In genomic region chr20:48177058-48177457, GRCh38 we compare ENCODE assay signal across 28 cellular contexts.
"Had no signal": no experiment of that assay in that cellular context is flagged by ENCODE, and none has a peak within 500 bp of the region (broad histone marks: within the 10 kb centered on the region; RNA-seq: fewer than 3 reads in every experiment).

No MANE protein-coding gene starts in this region.

- DNase-seq: heart left ventricle; hypothalamus; immature natural killer cell; kidney; left colon; left lung; lower lobe of right lung; mammary epithelial cell; mesenchymal stem cell; naive thymus-derived CD8-positive, alpha-beta T cell; nephron progenitor cell; occipital lobe; right cardiac atrium; stimulated activated CD4-positive, alpha-beta T cell treated with anti-CD3 and anti-CD28 coated beads, Interleukin-12 subunit alpha, Interleukin-12 subunit beta, amount 100 ng/mL, for 4 hours; stimulated activated CD4-positive, alpha-beta T cell treated with anti-CD3 and anti-CD28 coated beads, Interleukin-15, amount 100 ng/mL, for 24 hours; stimulated activated CD4-positive, alpha-beta T cell treated with anti-CD3 and anti-CD28 coated beads, Interleukin-2, amount 100 ng/mL, for 24 hours; stimulated activated CD4-positive, alpha-beta T cell treated with anti-CD3 and anti-CD28 coated beads, Interleukin-4, amount 100 ng/mL, for 1 hour; stimulated activated naive B cell treated with anti-CD40 and anti-IgM and Interleukin-4, amounts not matched to agents 10 μg/mL and 1 μg/mL and 100 μg/mL, for 72 hours; stimulated activated naive CD8-positive, alpha-beta T cell treated with anti-CD3 and anti-CD28 coated beads, Interleukin-15, Interleukin-2, amounts not matched to agents 100 U/mL and 50 U/mL, for 24 hours; stomach; testis; thyroid gland; transverse colon; upper lobe of left lung had no signal

- H3K27ac Mint-ChIP-seq: immature natural killer cell; nephron progenitor cell; stimulated activated naive B cell treated with anti-CD40 and anti-IgM and Interleukin-4, amounts not matched to agents 10 μg/mL and 1 μg/mL and 100 μg/mL, for 72 hours had no signal

- ATAC-seq: heart left ventricle; left colon; left lung; lower lobe of right lung; naive thymus-derived CD8-positive, alpha-beta T cell; right cardiac atrium; sciatic nerve; stimulated activated naive B cell treated with anti-CD40 and anti-IgM and Interleukin-4, amounts not matched to agents 10 μg/mL and 1 μg/mL and 100 μg/mL, for 72 hours; stimulated activated naive CD8-positive, alpha-beta T cell treated with anti-CD3 and anti-CD28 coated beads, Interleukin-15, Interleukin-2, amounts not matched to agents 100 U/mL and 50 U/mL, for 24 hours had no signal

- H3K4me3 ChIP-seq: heart left ventricle, left lung, lower lobe of right lung, skin epidermis, stomach, testis, thyroid gland, transverse colon, upper lobe of left lung had no signal

- H3K9me3 ChIP-seq: neutrophil, testis, thyroid gland, transverse colon had no signal

- H3K36me3 ChIP-seq: heart left ventricle, left lung, lower lobe of right lung, neutrophil, stomach, thyroid gland, transverse colon, upper lobe of left lung had no signal

- H3K9me3 Mint-ChIP-seq: immature natural killer cell; naive thymus-derived CD8-positive, alpha-beta T cell had no signal

- H3K4me1 Mint-ChIP-seq: immature natural killer cell; naive thymus-derived CD8-positive, alpha-beta T cell; stimulated activated naive B cell treated with anti-CD40 and anti-IgM and Interleukin-4, amounts not matched to agents 10 μg/mL and 1 μg/mL and 100 μg/mL, for 72 hours had no signal

- H3K4me3 Mint-ChIP-seq: immature natural killer cell; naive thymus-derived CD8-positive, alpha-beta T cell; nephron progenitor cell; stimulated activated naive B cell treated with anti-CD40 and anti-IgM and Interleukin-4, amounts not matched to agents 10 μg/mL and 1 μg/mL and 100 μg/mL, for 72 hours had no signal

- H3K36me3 Mint-ChIP-seq: immature natural killer cell; naive thymus-derived CD8-positive, alpha-beta T cell had no signal

- H3K27ac ChIP-seq: heart left ventricle, left lung, lower lobe of right lung, neutrophil, parathyroid adenoma, skin epidermis, stomach, testis, thyroid gland, transverse colon, upper lobe of left lung had no signal

- H3K4me1 ChIP-seq: heart left ventricle, left lung, lower lobe of right lung, parathyroid adenoma, stomach, testis, thyroid gland, upper lobe of left lung had no signal
